Comparison of ENCODE assay signal across 11 cellular contexts in the genomic region with DNA sequence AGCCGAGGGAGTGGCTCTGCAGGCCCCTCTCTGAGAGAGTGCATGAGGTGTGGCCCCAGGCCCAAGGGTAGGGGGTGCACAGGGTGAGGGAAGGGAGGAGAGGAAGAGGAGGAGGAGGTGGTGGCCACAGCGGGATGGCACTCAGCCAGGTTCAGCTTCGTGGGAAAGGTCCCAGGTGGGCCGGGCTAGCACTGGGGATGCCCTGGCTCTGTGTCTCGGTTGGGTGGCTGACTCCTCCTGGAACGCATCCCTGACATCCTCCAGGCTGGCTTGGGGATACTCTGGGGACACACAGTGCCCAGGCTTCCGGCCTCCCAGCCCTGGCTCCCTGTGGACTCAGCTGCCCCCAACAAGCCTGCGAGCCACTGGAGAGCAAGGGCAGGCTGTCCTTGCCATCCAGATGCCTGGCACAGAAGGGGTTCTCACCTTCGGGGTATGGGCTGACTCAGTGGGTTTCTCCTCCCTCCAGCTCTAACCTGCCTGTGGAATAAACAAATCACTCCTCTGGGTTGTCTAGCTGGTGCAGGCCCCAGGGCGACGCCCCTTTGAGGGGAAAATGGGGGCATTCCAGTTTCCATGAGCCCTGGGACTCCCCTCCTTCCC. TPM values are rescaled to one million over a fixed set of nuclear protein-coding genes. Genes with fewer than 3 reads are reported as not detected.
DNase-seq lines count a peak whose midpoint lies in the region; ATAC-seq and TF ChIP-seq lines count a peak whose summit lies in the region.
"Had no signal": no experiment of that assay in that cellular context is flagged by ENCODE, and none has a peak within 500 bp of the region (broad histone marks: within the 10 kb centered on the region; RNA-seq: fewer than 3 reads in every experiment).

No MANE protein-coding gene starts in this region.

- BruUV-seq in A673 (replicated peaks; lab: Mats Ljungman, UMichigan): no TSS peak

- H3K27me3 ChIP-seq in thymus (ENCODE audit: control insufficient read depth, insufficient read depth): no peaks in the 10 kb centered on the region
- H3K27me3 ChIP-seq in A673 (replicated peaks; ENCODE audit: insufficient read depth, low read depth, low read length, poor library complexity): no peaks in the 10 kb centered on the region

- 46% methylated on average over 11 of the region's 11 CpGs for WGBS in thymus

- CTCF ChIA-PET in activated CD8-positive, alpha-beta memory T cell treated with anti-CD3 and anti-CD28 coated beads, Interleukin-2, amount 10 ng/mL, durations not matched to agents 7 days and 5 days (lab: Charles Lee): interaction anchor here (1.0 to 24.7 kb wide), 10 partner anchors 13 to 122 kb away, joined by 3 to 621 read pairs (median 4); a partner anchor contains a TSS
- CTCF ChIA-PET in A673 (lab: Charles Lee): no interaction called here

- peak overlapping the region; percentile 100 for H3K27ac Mint-ChIP-seq in activated CD8-positive, alpha-beta memory T cell treated with anti-CD3 and anti-CD28 coated beads, Interleukin-2, amount 10 ng/mL, durations not matched to agents 7 days and 5 days
- peak overlapping the region; percentile 93 to 100 (median 99) for H3K27ac Mint-ChIP-seq in naive thymus-derived CD8-positive, alpha-beta T cell

- H3K9me3 Mint-ChIP-seq in activated CD8-positive, alpha-beta memory T cell treated with anti-CD3 and anti-CD28 coated beads, Interleukin-2, amount 10 ng/mL, durations not matched to agents 7 days and 5 days (ENCODE audit: low read depth): no peaks in the 10 kb centered on the region
- H3K9me3 Mint-ChIP-seq in naive thymus-derived CD8-positive, alpha-beta T cell: no peaks in the 10 kb centered on the region
- H3K9me3 Mint-ChIP-seq: nephron had no signal

- no peak for TF ChIP-seq CTCF in A673 (conservative IDR thresholded peaks at IDR 0.05; ENCODE audit: low read depth, low read length)

- peaks cover 34% of the 10 kb centered on the region for H3K36me3 Mint-ChIP-seq in activated CD8-positive, alpha-beta memory T cell treated with anti-CD3 and anti-CD28 coated beads, Interleukin-2, amount 10 ng/mL, durations not matched to agents 7 days and 5 days
- H3K36me3 Mint-ChIP-seq in naive thymus-derived CD8-positive, alpha-beta T cell: peaks cover 5 to 30% (median 27%) of the 10 kb centered on the region in 3 donors

- intact Hi-C loops in A673 (cut with micrococcal nuclease; ENCODE audit: unreplicated experiment): no loop called here

- H3K36me3 ChIP-seq in thymus (ENCODE audit: control insufficient read depth, insufficient read depth) (peaks cover 28% of the 10 kb centered on the region), A673 (ENCODE audit: insufficient read depth, low read length, poor library complexity, severe bottlenecking) (no peaks in the 10 kb centered on the region)

- peaks cover 64% of the 10 kb centered on the region for H3K4me1 Mint-ChIP-seq in activated CD8-positive, alpha-beta memory T cell treated with anti-CD3 and anti-CD28 coated beads, Interleukin-2, amount 10 ng/mL, durations not matched to agents 7 days and 5 days
- H3K4me1 Mint-ChIP-seq in naive thymus-derived CD8-positive, alpha-beta T cell: peaks cover 53 to 81% (median 71%) of the 10 kb centered on the region in 4 donors

- H3K27me3 Mint-ChIP-seq in activated CD8-positive, alpha-beta memory T cell treated with anti-CD3 and anti-CD28 coated beads, Interleukin-2, amount 10 ng/mL, durations not matched to agents 7 days and 5 days: no peaks in the 10 kb centered on the region
- no peaks in the 10 kb centered on the region for H3K27me3 Mint-ChIP-seq in naive thymus-derived CD8-positive, alpha-beta T cell

- H3K27ac ChIP-seq in thymus (ENCODE audit: low read depth) (peak overlapping the region; percentile 92), A673 (ENCODE audit: low read depth, low read length, poor library complexity, severe bottlenecking) (no peak overlapping the region)
- H3K27ac ChIP-seq: dorsolateral prefrontal cortex had no signal

- DNase-seq in activated CD8-positive, alpha-beta memory T cell treated with anti-CD3 and anti-CD28 coated beads, Interleukin-2, amount 10 ng/mL, durations not matched to agents 7 days and 5 days: no peak
- no peak for DNase-seq in activated CD8-positive, alpha-beta memory T cell treated with anti-CD3 and anti-CD28 coated beads for 24 hours
- DNase-seq in activated T-helper 9 cell treated with anti-CD3 and anti-CD28 coated beads, Interleukin-2, amount 50 U/mL, for 16 hours (ENCODE audit: low read depth): peak; percentile 41
- DNase-seq in naive thymus-derived CD8-positive, alpha-beta T cell: peak in 4 of 10 donors; percentile 41 to 70 (median 66)
- DNase-seq in A673 (ENCODE audit: low spot score) (no peak), Kasumi-1 (lab: John Stamatoyannopoulos, UW) (no peak)
- DNase-seq: Karpas-422 had no signal

- POLR2A ChIA-PET in naive thymus-derived CD8-positive, alpha-beta T cell (lab: Charles Lee): interaction anchor here (0.6 to 12.8 kb wide), 12 partner anchors 13 to 733 kb away, joined by 3 to 159 read pairs (median 9); a partner anchor contains a TSS
- POLR2A ChIA-PET in A673 (lab: Charles Lee; ENCODE audit: low non-redundant PET): no interaction called here

- H3K4me3 Mint-ChIP-seq in activated CD8-positive, alpha-beta memory T cell treated with anti-CD3 and anti-CD28 coated beads, Interleukin-2, amount 10 ng/mL, durations not matched to agents 7 days and 5 days: peak overlapping the region; percentile 83
- peak overlapping the region; percentile 88 to 99 (median 95) for H3K4me3 Mint-ChIP-seq in naive thymus-derived CD8-positive, alpha-beta T cell

- H3K4me1 ChIP-seq in thymus (ENCODE audit: control insufficient read depth, insufficient read depth, low read length) (peaks cover 60% of the 10 kb centered on the region), A673 (ENCODE audit: insufficient read depth, low read length, poor library complexity, severe bottlenecking) (no peaks in the 10 kb centered on the region)

- no peaks in the 10 kb centered on the region for H3K9me3 ChIP-seq in thymus (ENCODE audit: control insufficient read depth)
- H3K9me3 ChIP-seq in A673 (ENCODE audit: low read depth, low read length, poor library complexity, severe bottlenecking): no peaks in the 10 kb centered on the region

- H3K4me3 ChIP-seq in thymus (ENCODE audit: low read length) (peak overlapping the region; percentile 64), A673 (ENCODE audit: low read depth, low read length, poor library complexity, severe bottlenecking) (no peak overlapping the region)
- H3K4me3 ChIP-seq: dorsolateral prefrontal cortex had no signal

- ATAC-seq in activated CD8-positive, alpha-beta memory T cell treated with anti-CD3 and anti-CD28 coated beads, Interleukin-2, amount 10 ng/mL, durations not matched to agents 7 days and 5 days: peak; percentile 25
- peak; percentile 24 to 41 for ATAC-seq in naive thymus-derived CD8-positive, alpha-beta T cell
- no peak for ATAC-seq in HG03460 (IDR thresholded peaks at IDR 0.05; ENCODE audit: unreplicated experiment)

RNA-seq across cellular contexts. Expression of a gene that starts 0.6 kb away (rescaled TPM):
- 100 to 1,000 TPM; 286 to 338 TPM for total RNA-seq in activated CD8-positive, alpha-beta memory T cell treated with anti-CD3 and anti-CD28 coated beads, Interleukin-2, amount 10 ng/mL, durations not matched to agents 7 days and 5 days
- total RNA-seq in naive thymus-derived CD8-positive, alpha-beta T cell: 100 to 1,000 TPM; 490 to 503 TPM
- polyA plus RNA-seq in naive thymus-derived CD8-positive, alpha-beta T cell: 100 to 1,000 TPM; 131 to 168 (median 149) TPM
- 217 TPM for polyA plus RNA-seq in thymus
- total RNA-seq in A673 (2021): not detected in 2 replicates

RNA-seq across cellular contexts. Expression of a gene that starts 43.3 kb away (rescaled TPM):
- total RNA-seq in activated CD8-positive, alpha-beta memory T cell treated with anti-CD3 and anti-CD28 coated beads, Interleukin-2, amount 10 ng/mL, durations not matched to agents 7 days and 5 days: 1 to 10 TPM; 7.3 to 8.4 TPM
- 10 to 100 TPM; 18.2 to 21.2 TPM for total RNA-seq in naive thymus-derived CD8-positive, alpha-beta T cell
- 1 to 10 TPM in 1 of 3 donors, under 1 TPM in 2; 0.35 to 1.5 (median 0.68) TPM for polyA plus RNA-seq in naive thymus-derived CD8-positive, alpha-beta T cell
- 13.1 TPM for polyA plus RNA-seq in thymus
- total RNA-seq in A673 (2021): 2.4 and 3.7 TPM in 2 replicates

RNA-seq across cellular contexts. Expression of a gene that starts 49.0 kb away (rescaled TPM):
- 10 to 100 TPM; 87.4 to 94.3 TPM for total RNA-seq in activated CD8-positive, alpha-beta memory T cell treated with anti-CD3 and anti-CD28 coated beads, Interleukin-2, amount 10 ng/mL, durations not matched to agents 7 days and 5 days
- 10 to 100 TPM; 94.0 to 97.8 TPM for total RNA-seq in naive thymus-derived CD8-positive, alpha-beta T cell
- polyA plus RNA-seq in naive thymus-derived CD8-positive, alpha-beta T cell: 10 to 100 TPM; 11.7 to 17.9 (median 13.0) TPM
- 73.2 TPM for polyA plus RNA-seq in thymus
- 36.3 and 41.7 TPM in 2 replicates for total RNA-seq in A673 (2021)

Comparison
In these comparisons a context has a peak if more than half of its experiments do, and no peak if none do; other contexts are left out.
1. RNA of a gene that starts 0.6 kb away (total RNA-seq): 490 to 503 TPM in naive thymus-derived CD8-positive, alpha-beta T cell and 286 to 338 TPM in activated CD8-positive, alpha-beta memory T cell treated with anti-CD3 and anti-CD28 coated beads, Interleukin-2, amount 10 ng/mL, durations not matched to agents 7 days and 5 days; not detected in A673; every median in the first group is over 100 times any median in the second.